Comparison of ENCODE assay signal across 8 cellular contexts in genomic region chr4:6199344-6199921, GRCh38. TPM values are rescaled to one million over a fixed set of nuclear protein-coding genes. Genes with fewer than 3 reads are reported as not detected.
DNase-seq lines count a peak whose midpoint lies in the region; ATAC-seq, FAIRE-seq and TF ChIP-seq lines count a peak whose summit lies in the region.

No MANE protein-coding gene starts in this region.

- H3K27me3 Mint-ChIP-seq in activated naive CD4-positive, alpha-beta T cell treated with anti-CD3 and anti-CD28 coated beads for 36 hours (ENCODE audit: low read depth), result peaks cover 46% of the 10 kb centered on the region

- H3K27ac Mint-ChIP-seq in activated naive CD4-positive, alpha-beta T cell treated with anti-CD3 and anti-CD28 coated beads for 36 hours, result no peak overlapping the region

- H3K9me3 Mint-ChIP-seq in activated naive CD4-positive, alpha-beta T cell treated with anti-CD3 and anti-CD28 coated beads for 36 hours, result peaks cover 8% of the 10 kb centered on the region

- no peak for TF ChIP-seq CTCF in kidney (IDR thresholded peaks at IDR 0.05; ENCODE audit: borderline replicate concordance, extremely low read depth, insufficient read depth)
- no peak for TF ChIP-seq CTCF in tibial nerve (IDR thresholded peaks at IDR 0.05)

- no peak for TF ChIP-seq EP300 in tibial nerve (IDR thresholded peaks at IDR 0.05)

- WGBS in tibial nerve, 2 donors, result 0 to 10% methylated on average over 2 to 10 of the region's 60 CpGs
- 1% methylated on average over 32 to 60 of the region's 60 CpGs for WGBS in aorta, 2 donors

- H3K9ac ChIP-seq in kidney (ENCODE audit: low read length in 2 of 2), result no peak overlapping the region

- CTCF ChIA-PET in activated naive CD4-positive, alpha-beta T cell treated with anti-CD3 and anti-CD28 coated beads for 36 hours (lab: Charles Lee), result no interaction called here

- H3K27ac ChIP-seq in kidney (ENCODE audit: low read depth in 2 of 2, low read length in 2 of 2) (no peak overlapping the region), tibial nerve (no peak overlapping the region), aorta (ENCODE audit: low read depth in 1 of 2, low read length in 2 of 2) (no peak overlapping the region)

- H3K9me3 ChIP-seq in kidney (ENCODE audit: control insufficient read depth in 1 of 2, low read length in 2 of 2) (peaks cover 0 to 6% of the 10 kb centered on the region in 2 donors), tibial nerve (peaks cover 0 to 11% (median 0%) of the 10 kb centered on the region in 4 donors), aorta (ENCODE audit: control insufficient read depth, low read length) (peaks cover 2% of the 10 kb centered on the region)

- H3K4me3 ChIP-seq in kidney (ENCODE audit: low read length in 2 of 2) (no peak overlapping the region), tibial nerve (peak overlapping the region in 3 of 4 donors; percentile 1 to 63 (median 4)), aorta (ENCODE audit: low read length in 2 of 2) (no peak overlapping the region)

- no peak for DNase-seq in activated naive CD4-positive, alpha-beta T cell treated with anti-CD3 and anti-CD28 coated beads for 36 hours
- no peak for DNase-seq in activated naive CD4-positive, alpha-beta T cell (lab: John Stamatoyannopoulos, UW)
- peak; percentile 42 for DNase-seq in activated T-cell treated with anti-CD3 and anti-CD28 coated beads, Interleukin-2, amount 50 U/mL, for 1 hour
- DNase-seq in kidney, result peak; percentile 68
- no peak for DNase-seq in tibial nerve (ENCODE audit: low spot score in 2 of 2)
- no peak for DNase-seq in NCI-H510A treated with DMSO at 0.1 percent for 48 hours (lab: John Stamatoyannopoulos, UW)
- no peak for DNase-seq in cerebellum (ENCODE audit: low spot score)
- DNase-seq in aorta, result no peak

- ATAC-seq in aorta (ENCODE audit: low FRiP score), result no peak

- H3K27me3 ChIP-seq in tibial nerve (peaks cover 0 to 54% of the 10 kb centered on the region in 2 donors), aorta (ENCODE audit: control insufficient read depth in 1 of 2, insufficient read depth in 2 of 2, low read length in 1 of 2) (no peaks in the 10 kb centered on the region)

- H3K36me3 Mint-ChIP-seq in activated naive CD4-positive, alpha-beta T cell treated with anti-CD3 and anti-CD28 coated beads for 36 hours (ENCODE audit: low read depth), result no peaks in the 10 kb centered on the region

- H3K4me3 Mint-ChIP-seq in activated naive CD4-positive, alpha-beta T cell treated with anti-CD3 and anti-CD28 coated beads for 36 hours, result peak overlapping the region; percentile 23

- FAIRE-seq in kidney (lab: Jason Lieb, UNC), result no peak

- H3K36me3 ChIP-seq in kidney (ENCODE audit: control insufficient read depth in 1 of 2, insufficient read depth in 2 of 2, low read length in 2 of 2), result no peaks in the 10 kb centered on the region
- H3K36me3 ChIP-seq in tibial nerve, result no peaks in the 10 kb centered on the region
- H3K36me3 ChIP-seq in aorta (ENCODE audit: control insufficient read depth in 1 of 2, insufficient read depth in 2 of 2, low read length in 1 of 2), result no peaks in the 10 kb centered on the region

- H3K4me1 Mint-ChIP-seq in activated naive CD4-positive, alpha-beta T cell treated with anti-CD3 and anti-CD28 coated beads for 36 hours (ENCODE audit: low read depth), result peaks cover 11% of the 10 kb centered on the region

- intact Hi-C loops in activated naive CD4-positive, alpha-beta T cell treated with anti-CD3 and anti-CD28 coated beads for 36 hours (cut with micrococcal nuclease), result no loop called here
- intact Hi-C loops in kidney (cut with DNase I), result no loop called here
- intact Hi-C loops in aorta (cut with DNase I), result no loop called here

- no peak for TF ChIP-seq POLR2A in tibial nerve (IDR thresholded peaks at IDR 0.05)

- H3K4me1 ChIP-seq in kidney (ENCODE audit: control insufficient read depth in 1 of 2, insufficient read depth in 1 of 2, low read depth in 1 of 2, low read length in 2 of 2), result peaks cover 0 to 10% of the 10 kb centered on the region in 2 donors
- H3K4me1 ChIP-seq in tibial nerve, result peaks cover 0 to 26% (median 4%) of the 10 kb centered on the region in 4 donors
- no peaks in the 10 kb centered on the region for H3K4me1 ChIP-seq in aorta (ENCODE audit: control insufficient read depth in 1 of 2, insufficient read depth in 2 of 2, low read length in 2 of 2)

RNA-seq across cellular contexts. Expression of gene JAKMIP1, which starts 0.9 kb away (rescaled TPM):
- total RNA-seq in activated naive CD4-positive, alpha-beta T cell treated with anti-CD3 and anti-CD28 coated beads for 36 hours, result under 1 TPM; 0.27 to 0.50 TPM
- 0.69 TPM for total RNA-seq in kidney
- polyA plus RNA-seq in kidney (ENCODE audit: insufficient read depth, low read depth, low replicate concordance), result not detected
- total RNA-seq in tibial nerve, result 1 to 10 TPM in 2 of 4 donors, under 1 TPM in 2; 0.30 to 2.5 (median 1.2) TPM
- total RNA-seq in cerebellum, result 10.7 TPM
- under 1 TPM; 0.21 to 0.23 TPM for total RNA-seq in aorta
- under 1 TPM; 0.08 to 0.50 TPM for polyA plus RNA-seq in aorta

Comparison
In these comparisons a context has a peak if more than half of its experiments do, and no peak if none do; other contexts are left out.
1. DNase-seq: peak in activated T-cell treated with anti-CD3 and anti-CD28 coated beads, Interleukin-2, amount 50 U/mL, for 1 hour (single experiment) and kidney (single experiment); none in activated naive CD4-positive, alpha-beta T cell treated with anti-CD3 and anti-CD28 coated beads for 36 hours (single experiment), activated naive CD4-positive, alpha-beta T cell (0 of 4), tibial nerve (0 of 2), NCI-H510A treated with DMSO at 0.1 percent for 48 hours (single experiment), cerebellum (single experiment) and aorta (0 of 2).
2. H3K4me3 ChIP-seq: peak in tibial nerve (3 of 4); none in kidney (0 of 2) and aorta (0 of 2).